Comparison of ENCODE assay signal across 2 cellular contexts in the genomic region with DNA sequence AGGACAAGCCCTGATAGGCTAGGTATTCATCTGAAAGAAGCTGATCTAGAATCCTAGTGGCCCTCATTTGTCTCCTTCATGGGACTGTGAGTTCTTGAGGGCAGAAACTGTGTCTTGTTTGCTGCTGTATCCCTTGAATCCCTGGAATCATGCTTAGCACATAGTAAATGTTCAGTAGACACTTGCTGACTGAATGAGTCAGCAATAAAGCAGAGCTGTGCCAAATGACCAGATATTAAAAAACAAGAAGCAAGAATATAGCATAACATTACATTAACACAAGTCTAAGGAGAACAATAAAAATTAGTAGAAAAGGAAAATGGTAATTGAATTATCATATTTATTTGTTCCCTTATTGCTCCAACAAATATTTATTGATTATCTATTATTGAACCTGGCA.
TF ChIP-seq lines count a peak whose summit lies in the region.

No MANE protein-coding gene starts in this region.

TF ChIP-seq in A549, 52 proteins besides CTCF, POLR2A, EP300 and RAD21 (continued from another document):
- TF ChIP-seq MAFK (IDR thresholded peaks at IDR 0.05; ENCODE audit: partially characterized antibody) (peak; percentile 85), NR3C1 (IDR thresholded peaks at IDR 0.05) (no peak), RCOR1 (IDR thresholded peaks at IDR 0.05; ENCODE audit: low read depth, low read length) (no peak), MYC (IDR thresholded peaks at IDR 0.05; ENCODE audit: borderline replicate concordance, low read length) (no peak), RNF2 (IDR thresholded peaks at IDR 0.05; ENCODE audit: borderline replicate concordance, low read depth) (no peak), NFE2L2 (conservative IDR thresholded peaks at IDR 0.05; ENCODE audit: low read length) (peak; percentile 49; the same call in 1 of the 2 replicates)
- TF ChIP-seq, protein P1, sequence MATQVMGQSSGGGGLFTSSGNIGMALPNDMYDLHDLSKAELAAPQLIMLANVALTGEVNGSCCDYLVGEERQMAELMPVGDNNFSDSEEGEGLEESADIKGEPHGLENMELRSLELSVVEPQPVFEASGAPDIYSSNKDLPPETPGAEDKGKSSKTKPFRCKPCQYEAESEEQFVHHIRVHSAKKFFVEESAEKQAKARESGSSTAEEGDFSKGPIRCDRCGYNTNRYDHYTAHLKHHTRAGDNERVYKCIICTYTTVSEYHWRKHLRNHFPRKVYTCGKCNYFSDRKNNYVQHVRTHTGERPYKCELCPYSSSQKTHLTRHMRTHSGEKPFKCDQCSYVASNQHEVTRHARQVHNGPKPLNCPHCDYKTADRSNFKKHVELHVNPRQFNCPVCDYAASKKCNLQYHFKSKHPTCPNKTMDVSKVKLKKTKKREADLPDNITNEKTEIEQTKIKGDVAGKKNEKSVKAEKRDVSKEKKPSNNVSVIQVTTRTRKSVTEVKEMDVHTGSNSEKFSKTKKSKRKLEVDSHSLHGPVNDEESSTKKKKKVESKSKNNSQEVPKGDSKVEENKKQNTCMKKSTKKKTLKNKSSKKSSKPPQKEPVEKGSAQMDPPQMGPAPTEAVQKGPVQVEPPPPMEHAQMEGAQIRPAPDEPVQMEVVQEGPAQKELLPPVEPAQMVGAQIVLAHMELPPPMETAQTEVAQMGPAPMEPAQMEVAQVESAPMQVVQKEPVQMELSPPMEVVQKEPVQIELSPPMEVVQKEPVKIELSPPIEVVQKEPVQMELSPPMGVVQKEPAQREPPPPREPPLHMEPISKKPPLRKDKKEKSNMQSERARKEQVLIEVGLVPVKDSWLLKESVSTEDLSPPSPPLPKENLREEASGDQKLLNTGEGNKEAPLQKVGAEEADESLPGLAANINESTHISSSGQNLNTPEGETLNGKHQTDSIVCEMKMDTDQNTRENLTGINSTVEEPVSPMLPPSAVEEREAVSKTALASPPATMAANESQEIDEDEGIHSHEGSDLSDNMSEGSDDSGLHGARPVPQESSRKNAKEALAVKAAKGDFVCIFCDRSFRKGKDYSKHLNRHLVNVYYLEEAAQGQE (IDR thresholded peaks at IDR 0.05), result no peak

TF ChIP-seq in IMR-90, 13 proteins besides CTCF, POLR2A, EP300 and RAD21:
- TF ChIP-seq CEBPB (IDR thresholded peaks at IDR 0.05; ENCODE audit: low read depth, low read length), result no peak
- peak; percentile 55; the same call in 1 of the 2 replicates for TF ChIP-seq NFE2L2 (IDR thresholded peaks at IDR 0.05; ENCODE audit: low read depth, low read length)
- no peak for TF ChIP-seq RCOR1 (IDR thresholded peaks at IDR 0.05; ENCODE audit: insufficient replicate concordance, low read length)
- TF ChIP-seq, protein P2, sequence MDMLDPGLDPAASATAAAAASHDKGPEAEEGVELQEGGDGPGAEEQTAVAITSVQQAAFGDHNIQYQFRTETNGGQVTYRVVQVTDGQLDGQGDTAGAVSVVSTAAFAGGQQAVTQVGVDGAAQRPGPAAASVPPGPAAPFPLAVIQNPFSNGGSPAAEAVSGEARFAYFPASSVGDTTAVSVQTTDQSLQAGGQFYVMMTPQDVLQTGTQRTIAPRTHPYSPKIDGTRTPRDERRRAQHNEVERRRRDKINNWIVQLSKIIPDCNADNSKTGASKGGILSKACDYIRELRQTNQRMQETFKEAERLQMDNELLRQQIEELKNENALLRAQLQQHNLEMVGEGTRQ (IDR thresholded peaks at IDR 0.05; ENCODE audit: low read depth, low read length), result no peak
